Comparison of ENCODE assay signal across 8 cellular contexts in the genomic region with DNA sequence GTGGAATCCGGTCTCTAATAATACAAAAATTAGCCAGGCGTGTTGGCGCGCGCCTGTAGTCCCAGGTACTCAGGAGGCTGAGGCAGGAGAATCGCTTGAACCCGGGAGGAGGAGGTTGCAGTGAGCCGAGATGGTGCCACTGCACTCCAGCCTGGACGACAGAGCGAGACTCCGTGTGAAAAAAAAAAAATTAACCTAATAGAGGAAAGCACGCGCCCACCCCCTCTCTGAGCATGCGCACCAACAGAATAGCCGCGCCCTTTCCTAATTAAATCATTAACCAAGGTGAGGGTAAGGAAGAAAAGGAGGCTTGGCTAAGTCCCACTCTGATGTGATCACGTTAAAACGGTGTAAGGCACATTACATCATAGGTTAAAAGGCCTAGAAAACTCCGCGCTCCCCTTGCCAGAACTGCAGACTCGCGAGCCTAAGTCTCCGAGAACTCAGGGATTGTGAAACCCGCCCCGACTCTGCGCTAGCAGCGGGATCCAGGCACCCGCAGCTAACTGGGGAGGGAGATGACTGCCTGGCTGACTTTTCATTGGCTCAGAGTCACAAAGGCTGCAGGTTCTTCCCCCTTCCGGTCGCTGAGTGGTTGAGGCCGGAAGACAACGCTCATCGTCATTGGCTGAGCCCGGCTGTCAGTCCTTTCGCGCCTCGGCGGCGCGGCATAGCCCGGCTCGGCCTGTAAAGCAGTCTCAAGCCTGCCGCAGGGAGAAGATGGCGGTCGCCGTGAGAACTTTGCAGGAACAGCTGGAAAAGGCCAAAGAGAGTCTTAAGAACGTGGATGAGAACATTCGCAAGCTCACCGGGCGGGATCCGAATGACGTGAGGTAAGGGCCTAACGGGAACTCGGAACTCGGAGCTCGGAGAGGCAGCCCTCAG. TPM values are rescaled to one million over a fixed set of nuclear protein-coding genes. Genes with fewer than 3 reads are reported as not detected.
DNase-seq lines count a peak whose midpoint lies in the region; ATAC-seq and TF ChIP-seq lines count a peak whose summit lies in the region.

Gene PNN (plus strand): TSS at position 695 of the 885 bp plus-strand sequence. CDS start 26 bp downstream, at position 721.

- H3K27me3 Mint-ChIP-seq in CD8-positive, alpha-beta T cell (ENCODE audit: low read depth) = no peaks in the 10 kb centered on the region

- peaks cover 32% of the 10 kb centered on the region for H3K36me3 Mint-ChIP-seq in CD8-positive, alpha-beta T cell

- peak within 1 kb of the TSS; percentile 100 for H3K27ac Mint-ChIP-seq in CD8-positive, alpha-beta T cell

- peak; percentile 91 to 99 (median 95) for DNase-seq in CD8-positive, alpha-beta T cell
- DNase-seq in HS-27A (ENCODE audit: low read depth) (peak; percentile 99), NK-92 (lab: John Stamatoyannopoulos, UW; ENCODE audit: unreplicated experiment) (peak; percentile 94), lower lobe of right lung (peak; percentile 97)
- DNase-seq in activated CD8-positive, alpha-beta memory T cell treated with anti-CD3 and anti-CD28 coated beads for 1 hour (ENCODE audit: extremely low read depth in 1 of 2, low read depth in 1 of 2) = peak; percentile 89 to 90
- DNase-seq in effector CD4-positive, alpha-beta T cell = peak; percentile 95
- peak; percentile 91 to 94 (median 94) for DNase-seq in stimulated activated CD4-positive, alpha-beta T cell treated with anti-CD3 and anti-CD28 coated beads, TNF-alpha, amount 100 ng/mL, for 24 hours (ENCODE audit: low read depth in 3 of 3)

- H3K27ac ChIP-seq in CD8-positive, alpha-beta T cell (ENCODE audit: low read depth, low read length) = peak within 1 kb of the TSS; percentile 92
- H3K27ac ChIP-seq in lower lobe of right lung = peak within 1 kb of the TSS; percentile 95

- peaks cover 11% of the 10 kb centered on the region for H3K36me3 ChIP-seq in CD8-positive, alpha-beta T cell (ENCODE audit: insufficient read depth, low read length)
- H3K36me3 ChIP-seq in lower lobe of right lung = peaks cover 35% of the 10 kb centered on the region

- peaks cover 23% of the 10 kb centered on the region for H3K4me1 ChIP-seq in CD8-positive, alpha-beta T cell (ENCODE audit: insufficient read depth, low read length)
- peaks cover 31% of the 10 kb centered on the region for H3K4me1 ChIP-seq in lower lobe of right lung

- intact Hi-C loops in CD8-positive, alpha-beta T cell (cut with DNase I, micrococcal nuclease) = loop anchor here (1.0 to 5.0 kb wide), 6 partner anchors 54 to 1108 kb away; partner anchors contain the start of genes FBXO33 (in 2 of the 2), GEMIN2 (in 1 of the 2) and SEC23A (in 1 of the 2)
- intact Hi-C loops in lower lobe of right lung (cut with DNase I) = no loop called here

- no peaks in the 10 kb centered on the region for H3K9me3 Mint-ChIP-seq in CD8-positive, alpha-beta T cell

- POLR2A ChIA-PET in CD8-positive, alpha-beta T cell (lab: Charles Lee) = interaction anchor here (0.7 to 2.3 kb wide), 12 partner anchors 11 to 257 kb away, joined by 3 to 25 read pairs (median 4); partner anchors contain the start of genes FBXO33 and SEC23A

- CTCF ChIA-PET in CD8-positive, alpha-beta T cell (lab: Charles Lee) = interaction anchor here (1.0 to 1.2 kb wide), 2 partner anchors 10 to 61 kb away, joined by 3 to 4 read pairs; partner anchors contain the start of gene GEMIN2

- TF ChIP-seq CTCF in CD8-positive, alpha-beta T cell (IDR thresholded peaks at IDR 0.05) = no peak
- TF ChIP-seq CTCF in lower lobe of right lung (IDR thresholded peaks at IDR 0.05) = no peak

- peaks cover 48% of the 10 kb centered on the region for H3K4me1 Mint-ChIP-seq in CD8-positive, alpha-beta T cell (ENCODE audit: low read depth)

- peak within 1 kb of the TSS; percentile 100 for H3K4me3 Mint-ChIP-seq in CD8-positive, alpha-beta T cell

- H3K9me3 ChIP-seq in CD8-positive, alpha-beta T cell (ENCODE audit: low read length) = no peaks in the 10 kb centered on the region
- H3K9me3 ChIP-seq in lower lobe of right lung = no peaks in the 10 kb centered on the region

- peak; percentile 83 for ATAC-seq in CD8-positive, alpha-beta T cell
- peak; percentile 95 for ATAC-seq in GM19467 (IDR thresholded peaks at IDR 0.05; ENCODE audit: unreplicated experiment)
- peak; percentile 96 to 98 for ATAC-seq in lower lobe of right lung

- no peaks in the 10 kb centered on the region for H3K27me3 ChIP-seq in CD8-positive, alpha-beta T cell (ENCODE audit: insufficient read depth, low read length)
- no peaks in the 10 kb centered on the region for H3K27me3 ChIP-seq in lower lobe of right lung (ENCODE audit: low read depth)

- peak within 1 kb of the TSS; percentile 87 for H3K4me3 ChIP-seq in CD8-positive, alpha-beta T cell (ENCODE audit: low read depth, low read length)
- H3K4me3 ChIP-seq in lower lobe of right lung = peak within 1 kb of the TSS; percentile 95

RNA-seq across cellular contexts. Expression of gene PNN, which starts in this region (rescaled TPM):
- 100 to 1,000 TPM; 102 to 109 TPM for total RNA-seq in CD8-positive, alpha-beta T cell
- total RNA-seq in lower lobe of right lung = 42.9 TPM

Comparison
In these comparisons a context has a peak if more than half of its experiments do, and no peak if none do; other contexts are left out.
1. Peak in every context shown above with its lines: DNase-seq, ATAC-seq, H3K4me3 ChIP-seq and H3K27ac ChIP-seq.